8 cellular contexts compared by ENCODE assay signal in genomic region chr5:172714491-172715420, GRCh38. TPM values are rescaled to one million over a fixed set of nuclear protein-coding genes. Genes with fewer than 3 reads are reported as not detected.
A peak's percentile ranks its signal among the peaks of the same experiment; 100 is the strongest.
DNase-seq lines count a peak whose midpoint lies in the region; ATAC-seq and TF ChIP-seq lines count a peak whose summit lies in the region.

No MANE protein-coding gene starts in this region.

- peaks cover 6% of the 10 kb centered on the region for H3K4me1 Mint-ChIP-seq in central memory CD8-positive, alpha-beta T cell

- H3K27me3 Mint-ChIP-seq in central memory CD8-positive, alpha-beta T cell: peaks cover 29% of the 10 kb centered on the region

- H3K36me3 ChIP-seq in HAP-1 (replicated peaks): no peaks in the 10 kb centered on the region

- in situ Hi-C loops in HAP-1 (cut with MboI; ENCODE audit: low sequenced_read_pairs): loop anchor here (5.0 to 25.0 kb wide), 2 partner anchors 218 to 573 kb away; no protein-coding TSS in a partner anchor

- peaks cover 7% of the 10 kb centered on the region for H3K27me3 ChIP-seq in HAP-1 (ENCODE audit: low read depth)

- intact Hi-C loops in left colon (cut with DNase I, micrococcal nuclease): loop anchor here (5.0 kb wide), 1 partner anchor 218 kb away; no protein-coding TSS in a partner anchor

- DNase-seq in HAP-1 (ENCODE audit: low spot score in 2 of 2) (peak; percentile 57 to 86), NCI-H146 treated with DMSO at 0.1 percent for 48 hours (lab: John Stamatoyannopoulos, UW; ENCODE audit: unreplicated experiment) (peak; percentile 12), left colon (peak; percentile 77 to 81)
- peak; percentile 31 for DNase-seq in activated CD4-positive, CD25-positive, alpha-beta regulatory T cell treated with anti-CD3 and anti-CD28 coated beads, Interleukin-2, amount 50 U/mL, for 16 hours (ENCODE audit: low read depth, low spot score)
- DNase-seq in central memory CD8-positive, alpha-beta T cell (ENCODE audit: low spot score in 2 of 2): peak; percentile 48 to 63
- DNase-seq in stimulated activated CD4-positive, alpha-beta T cell treated with anti-CD3 and anti-CD28 coated beads, Interleukin-1b, Interleukin-23, amount 100 ng/mL, for 4 hours (ENCODE audit: low read depth in 2 of 2): peak; percentile 48 to 57

- H3K27ac Mint-ChIP-seq in central memory CD8-positive, alpha-beta T cell (ENCODE audit: low read depth): no peak overlapping the region

- H3K4me1 ChIP-seq in HAP-1: no peaks in the 10 kb centered on the region

- H3K4me3 ChIP-seq in HAP-1: no peak overlapping the region

- H3K36me3 Mint-ChIP-seq in central memory CD8-positive, alpha-beta T cell (ENCODE audit: insufficient read depth): no peaks in the 10 kb centered on the region

- H3K4me3 Mint-ChIP-seq in central memory CD8-positive, alpha-beta T cell: no peak overlapping the region

- peak; percentile 96 for TF ChIP-seq CTCF in GM12872 (IDR thresholded peaks at IDR 0.05; ENCODE audit: insufficient read depth, low read depth, low read length)

- H3K9me3 ChIP-seq in HAP-1: no peaks in the 10 kb centered on the region

- no peaks in the 10 kb centered on the region for H3K9me3 Mint-ChIP-seq in central memory CD8-positive, alpha-beta T cell

- peak; percentile 70 for ATAC-seq in central memory CD8-positive, alpha-beta T cell (replicated peaks; ENCODE audit: extremely low read depth, poor library complexity, severe bottlenecking)
- peak; percentile 76 for ATAC-seq in left colon
- no peak for ATAC-seq in HG03196 (IDR thresholded peaks at IDR 0.05; ENCODE audit: unreplicated experiment)

RNA-seq across cellular contexts. Expression of gene DUSP1, which starts 56.2 kb away (rescaled TPM):
- total RNA-seq in left colon: 100 to 1,000 TPM; 148 to 242 TPM

Comparison
In these comparisons a context has a peak if more than half of its experiments do, and no peak if none do; other contexts are left out.
1. DNase-seq: peak in every context shown above with its lines; median percentile 79 in left colon; 72 in HAP-1; 56 in central memory CD8-positive, alpha-beta T cell; 52 in stimulated activated CD4-positive, alpha-beta T cell treated with anti-CD3 and anti-CD28 coated beads, Interleukin-1b, Interleukin-23, amount 100 ng/mL, for 4 hours; 31 in activated CD4-positive, CD25-positive, alpha-beta regulatory T cell treated with anti-CD3 and anti-CD28 coated beads, Interleukin-2, amount 50 U/mL, for 16 hours; 12 in NCI-H146 treated with DMSO at 0.1 percent for 48 hours.